Comparison of ENCODE assay signal across 15 cellular contexts in the genomic region with DNA sequence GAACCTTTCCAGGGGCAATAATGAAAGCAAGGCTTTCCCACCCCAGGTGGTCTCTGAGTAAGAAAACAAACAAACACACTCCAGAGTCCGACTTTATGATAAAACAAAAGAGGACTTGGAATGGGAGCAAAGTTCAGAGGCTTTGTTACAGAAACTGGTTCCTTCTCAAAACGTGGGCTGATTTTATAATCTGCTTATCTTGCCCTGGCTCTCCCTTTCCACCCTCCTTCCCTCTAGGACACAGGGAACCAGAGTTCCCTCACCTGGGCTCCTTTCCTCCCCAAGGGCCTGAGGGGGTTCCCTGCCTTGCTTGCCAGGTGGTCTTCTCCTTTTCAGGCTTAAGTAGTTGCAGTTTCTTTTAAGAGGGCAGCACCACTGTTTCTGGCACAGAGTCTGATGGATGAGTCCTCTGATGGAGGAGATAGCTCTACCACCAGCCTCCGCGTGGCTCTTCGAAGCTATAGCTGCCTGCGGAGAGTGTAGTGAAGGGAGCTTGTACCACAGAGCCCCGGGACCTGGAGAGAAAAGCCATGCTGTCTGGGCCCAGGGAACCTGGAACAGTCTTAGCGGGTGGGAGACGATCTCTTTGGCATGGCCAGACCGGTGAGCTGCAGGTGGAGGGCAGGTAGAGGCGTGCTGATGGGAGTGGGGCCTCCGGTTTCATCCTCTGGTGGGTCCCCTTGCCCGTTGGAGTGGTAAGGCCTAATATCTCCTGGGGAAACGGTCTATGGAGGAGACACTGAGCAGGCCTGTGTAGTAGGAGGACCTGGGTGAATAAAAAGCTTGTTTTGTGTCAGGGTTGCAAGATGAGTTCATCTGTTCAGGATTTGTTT.
DNase-seq lines count a peak whose midpoint lies in the region; ATAC-seq, FAIRE-seq and TF ChIP-seq lines count a peak whose summit lies in the region.
"Had no signal": no experiment of that assay in that cellular context is flagged by ENCODE, and none has a peak within 500 bp of the region (broad histone marks: within the 10 kb centered on the region; RNA-seq: fewer than 3 reads in every experiment).

No MANE protein-coding gene starts in this region.

- H2AFZ ChIP-seq in PC-3 (ENCODE audit: low read length) (no peak overlapping the region), HepG2 (ENCODE audit: low read length) (no peak overlapping the region)

- intact Hi-C loops in PC-3 (cut with micrococcal nuclease) (loop anchor here (5.0 kb wide), 2 partner anchors 33 to 82 kb away; no protein-coding TSS in a partner anchor), HepG2 (cut with micrococcal nuclease; ENCODE audit: unreplicated experiment) (loop anchor here (1.0 to 5.0 kb wide), 5 partner anchors 33 to 168 kb away; a partner anchor contains a TSS)

- in situ Hi-C loops in HepG2 (cut with HindIII; ENCODE audit: extremely low pct_ligation_motif_present, low pct_unique_long_range_greater_than_20kb): loop anchor here (5.0 kb wide), 1 partner anchor 68 kb away; a partner anchor contains a TSS

- peak; percentile 64 for DNase-seq in PC-3
- peak; percentile 93 for DNase-seq in HepG2 (ENCODE audit: low spot score)
- DNase-seq in small intestine: peak; percentile 91
- no peak for DNase-seq in hippocampal formation (lab: John Stamatoyannopoulos, UW)
- DNase-seq in NCI-H2196 (lab: John Stamatoyannopoulos, UW; ENCODE audit: unreplicated experiment): no peak
- DNase-seq in NCI-H1092 treated with DMSO at 0.1 percent for 48 hours (lab: John Stamatoyannopoulos, UW): no peak
- no peak for DNase-seq in effector memory CD4-positive, alpha-beta T cell
- DNase-seq: activated naive CD8-positive, alpha-beta T cell treated with anti-CD3 and anti-CD28 coated beads, Interleukin-2, amount 10 ng/mL, durations not matched to agents 7 days and 5 days; activated T-cell treated with anti-CD3 and anti-CD28 coated beads for 4 hours; left ventricle myocardium inferior had no signal

- H3K9ac ChIP-seq in PC-3 (ENCODE audit: low read length) (peak overlapping the region; percentile 28; the same call in 1 of the 2 replicates), HepG2 (ENCODE audit: insufficient read depth, low read depth, low read length) (peak overlapping the region; percentile 81)
- H3K9ac ChIP-seq: BLaER1 treated with 17β-estradiol and CSF1 and Interleukin-3, amounts not matched to agents 10 nM and 100 nM had no signal

- TF ChIP-seq CTCF in PC-3 (conservative IDR thresholded peaks at IDR 0.05; ENCODE audit: low read depth, low read length) (no peak), HepG2 (CRISPR knock-in tag; IDR thresholded peaks at IDR 0.05) (no peak)

- WGBS in HepG2 (ENCODE audit: low lambda C conversion rate): 1% methylated on average over 14 of the region's 14 CpGs
- 7 to 59% (median 28%) methylated on average over 14 of the region's 14 CpGs for WGBS in small intestine, 3 donors

- H3K4me2 ChIP-seq in PC-3 (ENCODE audit: low read length) (peak overlapping the region; percentile 64), HepG2 (ENCODE audit: low read depth, low read length) (peak overlapping the region; percentile 93)
- H3K4me2 ChIP-seq: BLaER1 treated with 17β-estradiol and CSF1 and Interleukin-3, amounts not matched to agents 10 nM and 100 nM had no signal

- peak overlapping the region; percentile 41 for H3K27ac ChIP-seq in PC-3 (ENCODE audit: low read length)
- H3K27ac ChIP-seq in HepG2 (ENCODE audit: extremely low read length, insufficient read depth, low read length): peak overlapping the region; percentile 87
- peak overlapping the region; percentile 35 to 83 for H3K27ac ChIP-seq in small intestine (ENCODE audit: low read depth in 1 of 2, low read length in 1 of 2)
- H3K27ac ChIP-seq in effector memory CD4-positive, alpha-beta T cell (ENCODE audit: insufficient read depth, low read length, poor library complexity, severe bottlenecking): no peak overlapping the region
- H3K27ac ChIP-seq: BLaER1 treated with 17β-estradiol and CSF1 and Interleukin-3, amounts not matched to agents 10 nM and 100 nM had no signal

- 0 out of 2 replicates have a peak, but pooled peaks have one; percentile 12 for TF ChIP-seq RAD21 in HepG2 (CRISPR knock-in tag; IDR thresholded peaks at IDR 0.05)

- peak; percentile 30 to 52; a peak in 1 of 4 replicates for TF ChIP-seq POLR2A in HepG2 (IDR thresholded peaks at IDR 0.05; ENCODE audit: insufficient read depth in 1 of 2, low read depth in 2 of 2, low read length in 2 of 2)

- TF ChIP-seq EP300 in HepG2 (IDR thresholded peaks at IDR 0.05; ENCODE audit: low read depth in 2 of 2, low read length in 2 of 2): peak in 1 of 2 experiments; percentile 78; a peak in 2 of 4 replicates
- no peak; the same call in 1 of the 2 replicates for TF ChIP-seq EP300 in HepG2 (CRISPR knock-in tag; IDR thresholded peaks at IDR 0.05; ENCODE audit: borderline replicate concordance)

- H3K9me3 ChIP-seq in PC-3 (ENCODE audit: low read length): no peaks in the 10 kb centered on the region
- H3K9me3 ChIP-seq in HepG2 (ENCODE audit: low read length): no peaks in the 10 kb centered on the region
- no peaks in the 10 kb centered on the region for H3K9me3 ChIP-seq in small intestine (ENCODE audit: control insufficient read depth, low read depth)
- H3K9me3 ChIP-seq in effector memory CD4-positive, alpha-beta T cell (ENCODE audit: control insufficient read depth, low read length): no peaks in the 10 kb centered on the region
- H3K9me3 ChIP-seq: BLaER1 treated with 17β-estradiol and CSF1 and Interleukin-3, amounts not matched to agents 10 nM and 100 nM; left ventricle myocardium inferior had no signal

- no peak for ATAC-seq in PC-3
- peak; percentile 56 for ATAC-seq in HepG2
- ATAC-seq: activated CD4-positive, CD25-positive, alpha-beta regulatory T cell treated with anti-CD3 and anti-CD28 coated beads, Interleukin-2, amount 50 U/mL, for 24 hours; esophagus mucosa had no signal

- H3K4me1 ChIP-seq in PC-3 (ENCODE audit: insufficient read depth, low read length) (peaks cover 42% of the 10 kb centered on the region), HepG2 (ENCODE audit: insufficient read depth, low read length) (peaks cover 89% of the 10 kb centered on the region), small intestine (ENCODE audit: control insufficient read depth in 2 of 2, insufficient read depth in 1 of 2, low read depth in 1 of 2, low read length in 1 of 2) (peaks cover 18 to 25% of the 10 kb centered on the region in 2 donors)
- H3K4me1 ChIP-seq in effector memory CD4-positive, alpha-beta T cell (ENCODE audit: control insufficient read depth, insufficient read depth, low read length, poor library complexity, severe bottlenecking): no peaks in the 10 kb centered on the region

- H4K20me1 ChIP-seq in PC-3 (ENCODE audit: low read length) (no peaks in the 10 kb centered on the region), HepG2 (ENCODE audit: insufficient read depth, low read length) (no peaks in the 10 kb centered on the region)

- H3K36me3 ChIP-seq in PC-3 (ENCODE audit: low read depth, low read length) (no peaks in the 10 kb centered on the region), HepG2 (replicated peaks in 1 of 2; ENCODE audit: control insufficient read depth in 1 of 2, insufficient read depth in 2 of 2, low read length in 2 of 2) (no peaks in the 10 kb centered on the region), small intestine (ENCODE audit: control insufficient read depth in 2 of 2, insufficient read depth in 2 of 2, low read length in 2 of 2) (no peaks in the 10 kb centered on the region)
- no peaks in the 10 kb centered on the region for H3K36me3 ChIP-seq in effector memory CD4-positive, alpha-beta T cell (ENCODE audit: control insufficient read depth, insufficient read depth, low read length)
- H3K36me3 ChIP-seq: left ventricle myocardium inferior had no signal

- FAIRE-seq in G401.6 (lab: Jason Lieb, UNC) (peak; percentile 85), HepG2 (lab: Jason Lieb, UNC) (peak; percentile 76), small intestine (lab: Jason Lieb, UNC) (no peak)
- FAIRE-seq: GM19239 had no signal

- POLR2A ChIA-PET in PC-3 (lab: Charles Lee; ENCODE audit: unreplicated experiment): interaction anchor here (0.5 to 0.7 kb wide), 3 partner anchors 22 to 263 kb away, joined by 3 to 5 read pairs (median 3); no protein-coding TSS in a partner anchor
- POLR2A ChIA-PET in HepG2 (lab: Yijun Ruan, JAX): interaction anchor here (1.0 to 4.6 kb wide), 15 partner anchors 9 to 266 kb away, joined by 3 to 96 read pairs (median 5); a partner anchor contains a TSS

- BruUV-seq in PC-3 (replicated peaks; lab: Mats Ljungman, UMichigan) (no TSS peak), HepG2 (replicated peaks; lab: Mats Ljungman, UMichigan) (TSS peak; percentile 91)

- H3F3A ChIP-seq in PC-3 (ENCODE audit: low read length, unreplicated experiment): no peaks in the 10 kb centered on the region

- H3K27me3 ChIP-seq in PC-3 (ENCODE audit: low read length) (no peaks in the 10 kb centered on the region), HepG2 (ENCODE audit: control insufficient read depth in 1 of 2, insufficient read depth in 2 of 2, low read length in 2 of 2) (no peaks in the 10 kb centered on the region), small intestine (ENCODE audit: control insufficient read depth in 2 of 2, insufficient read depth in 2 of 2, low read length in 2 of 2) (no peaks in the 10 kb centered on the region)
- no peaks in the 10 kb centered on the region for H3K27me3 ChIP-seq in effector memory CD4-positive, alpha-beta T cell (replicated peaks; ENCODE audit: control insufficient read depth, insufficient read depth, low read length, poor library complexity, severe bottlenecking)

- CTCF ChIA-PET in PC-3 (lab: Charles Lee): no interaction called here
- CTCF ChIA-PET in HepG2 (lab: Yijun Ruan, JAX; ENCODE audit: low intra/inter-chr PET ratio, low total read pairs): no interaction called here

- H3K79me2 ChIP-seq in PC-3 (ENCODE audit: low read length) (peaks cover 27% of the 10 kb centered on the region), HepG2 (ENCODE audit: insufficient read depth, low read length) (no peaks in the 10 kb centered on the region)

- H3K4me3 ChIP-seq in PC-3 (ENCODE audit: low read length) (0 out of 2 replicates have a peak overlapping the region, but pooled peaks have one; percentile 22), HepG2 (replicated peaks in 1 of 3; ENCODE audit: insufficient read depth in 1 of 3, low read depth in 2 of 3, low read length in 3 of 3) (peak overlapping the region; percentile 15 to 70 (median 38); a peak in 5 of 6 replicates), small intestine (ENCODE audit: low read depth in 1 of 2, low read length in 2 of 2) (no peak overlapping the region)
- H3K4me3 ChIP-seq in effector memory CD4-positive, alpha-beta T cell (ENCODE audit: insufficient read depth, low read depth, low read length, poor library complexity, severe bottlenecking): no peak overlapping the region
- H3K4me3 ChIP-seq: BLaER1 treated with 17β-estradiol and CSF1 and Interleukin-3, amounts not matched to agents 10 nM and 100 nM; left ventricle myocardium inferior had no signal

- no peaks in the 10 kb centered on the region for H3K9me2 ChIP-seq in PC-3 (replicated peaks; ENCODE audit: low read length)

TF ChIP-seq in HepG2, 621 proteins besides CTCF, POLR2A, EP300 and RAD21 (continues in another document):
- TF ChIP-seq ZNF501 (CRISPR knock-in tag; IDR thresholded peaks at IDR 0.05): peak; percentile 46
- TF ChIP-seq ISL2 (CRISPR knock-in tag; IDR thresholded peaks at IDR 0.05): no peak
- TF ChIP-seq ZNF878 (CRISPR knock-in tag; IDR thresholded peaks at IDR 0.05): peak; percentile 63; the same call in 1 of the 2 replicates
- peak; percentile 74 for TF ChIP-seq FOXA3 (CRISPR knock-in tag; IDR thresholded peaks at IDR 0.05)

Comparison
In these comparisons a context has a peak if more than half of its experiments do, and no peak if none do; other contexts are left out.
1. DNase-seq: peak in PC-3 (single experiment), HepG2 (single experiment) and small intestine (single experiment); none in hippocampal formation (0 of 2), NCI-H2196 (single experiment), NCI-H1092 treated with DMSO at 0.1 percent for 48 hours (single experiment) and effector memory CD4-positive, alpha-beta T cell (0 of 3).
2. H3K4me3 ChIP-seq: peak in PC-3 (single experiment) and HepG2 (3 of 3); none in small intestine (0 of 2) and effector memory CD4-positive, alpha-beta T cell (single experiment).